ENCODE assay signal across 12 cellular contexts in genomic region chr17:9002236-9002609, GRCh38. TPM values are rescaled to one million over a fixed set of nuclear protein-coding genes. Genes with fewer than 3 reads are reported as not detected.
A peak's percentile ranks its signal among the peaks of the same experiment; 100 is the strongest.
DNase-seq lines count a peak whose midpoint lies in the region; ATAC-seq and TF ChIP-seq lines count a peak whose summit lies in the region.
"Had no signal": no experiment of that assay in that cellular context is flagged by ENCODE, and none has a peak within 500 bp of the region (broad histone marks: within the 10 kb centered on the region; RNA-seq: fewer than 3 reads in every experiment).

No MANE protein-coding gene starts in this region.

- no peak overlapping the region for H3K4me3 ChIP-seq in brain microvascular endothelial cell (ENCODE audit: low read depth, low read length)

- H3K9me3 ChIP-seq in ES-I3 (ENCODE audit: control insufficient read depth, insufficient read depth, low read length) = peaks cover 8% of the 10 kb centered on the region
- H3K9me3 ChIP-seq: colonic mucosa had no signal

- H3K27me3 ChIP-seq in brain microvascular endothelial cell (replicated peaks) = peaks cover 36% of the 10 kb centered on the region

- H3K36me3 Mint-ChIP-seq in T-helper 2 cell treated with Interferon-gamma antibody and Interleukin-4, amounts not matched to agents 5 μg/mL and 100 μg/mL, for 36 hours (ENCODE audit: low read depth) = no peaks in the 10 kb centered on the region
- no peaks in the 10 kb centered on the region for H3K36me3 Mint-ChIP-seq in chondrocyte (ENCODE audit: low read depth)
- no peaks in the 10 kb centered on the region for H3K36me3 Mint-ChIP-seq in nephron (ENCODE audit: low read depth)

- no peaks in the 10 kb centered on the region for H3K36me3 ChIP-seq in ES-I3 (ENCODE audit: insufficient read depth, low read length)
- no peaks in the 10 kb centered on the region for H3K36me3 ChIP-seq in brain microvascular endothelial cell (replicated peaks)
- H3K36me3 ChIP-seq: colonic mucosa had no signal

- H3K9ac ChIP-seq in ES-I3 (ENCODE audit: low read depth, low read length) = peak overlapping the region; percentile 50; the same call in 1 of the 2 replicates

- H3K27ac Mint-ChIP-seq in T-helper 2 cell treated with Interferon-gamma antibody and Interleukin-4, amounts not matched to agents 5 μg/mL and 100 μg/mL, for 36 hours = no peak overlapping the region
- no peak overlapping the region for H3K27ac Mint-ChIP-seq in chondrocyte (ENCODE audit: unreplicated experiment)
- no peak overlapping the region for H3K27ac Mint-ChIP-seq in nephron

- DNase-seq in T-helper 2 cell treated with Interferon-gamma antibody and Interleukin-4, amounts not matched to agents 5 μg/mL and 100 μg/mL, for 36 hours (ENCODE audit: low spot score) = no peak
- no peak for DNase-seq in T-helper 2 cell
- DNase-seq in chondrocyte (ENCODE audit: low spot score) = no peak
- DNase-seq in D341Med (ENCODE audit: low spot score) = no peak
- DNase-seq in brain microvascular endothelial cell = no peak
- DNase-seq: colonic mucosa had no signal

- in situ Hi-C loops in brain microvascular endothelial cell (cut with HindIII; ENCODE audit: low pct_ligation_motif_present, low sequenced_read_pairs) = no loop called here

- H3K4me3 Mint-ChIP-seq in T-helper 2 cell treated with Interferon-gamma antibody and Interleukin-4, amounts not matched to agents 5 μg/mL and 100 μg/mL, for 36 hours = peak overlapping the region; percentile 42
- H3K4me3 Mint-ChIP-seq in chondrocyte (ENCODE audit: unreplicated experiment) (peak overlapping the region; percentile 44), nephron (peak overlapping the region; percentile 69 to 79 (median 79))

- TF ChIP-seq CTCF in chondrocyte (IDR thresholded peaks at IDR 0.05) = no peak
- TF ChIP-seq CTCF in nephron (IDR thresholded peaks at IDR 0.05; ENCODE audit: unreplicated experiment in 3 of 3) = no peak
- no peak for TF ChIP-seq CTCF in brain microvascular endothelial cell (IDR thresholded peaks at IDR 0.05; ENCODE audit: low read depth, low read length, missing control alignments)

- H3K27me3 Mint-ChIP-seq in T-helper 2 cell treated with Interferon-gamma antibody and Interleukin-4, amounts not matched to agents 5 μg/mL and 100 μg/mL, for 36 hours (ENCODE audit: low read depth) = peaks cover 63% of the 10 kb centered on the region
- H3K27me3 Mint-ChIP-seq in chondrocyte (ENCODE audit: low read depth) (peaks cover 33% of the 10 kb centered on the region), nephron (ENCODE audit: low read depth) (peaks cover 85% of the 10 kb centered on the region)

- H3K4me1 ChIP-seq in ES-I3 (ENCODE audit: insufficient read depth, low read length) = peaks cover 3% of the 10 kb centered on the region; the same call in 1 of the 2 replicates
- H3K4me1 ChIP-seq: colonic mucosa had no signal

- ATAC-seq in HG03457 (IDR thresholded peaks at IDR 0.05; ENCODE audit: unreplicated experiment) = no peak

- H3K4me1 Mint-ChIP-seq in T-helper 2 cell treated with Interferon-gamma antibody and Interleukin-4, amounts not matched to agents 5 μg/mL and 100 μg/mL, for 36 hours (ENCODE audit: low read depth) = peaks cover 11% of the 10 kb centered on the region
- H3K4me1 Mint-ChIP-seq in chondrocyte (ENCODE audit: low read depth) (peaks cover 4% of the 10 kb centered on the region), nephron (peaks cover 10% of the 10 kb centered on the region)

- H3K9me3 Mint-ChIP-seq in T-helper 2 cell treated with Interferon-gamma antibody and Interleukin-4, amounts not matched to agents 5 μg/mL and 100 μg/mL, for 36 hours = no peaks in the 10 kb centered on the region
- H3K9me3 Mint-ChIP-seq in chondrocyte (ENCODE audit: low read depth) (peaks cover 6% of the 10 kb centered on the region), nephron (peaks cover 3% of the 10 kb centered on the region)

- H3K27ac ChIP-seq in brain microvascular endothelial cell = no peak overlapping the region
- H3K27ac ChIP-seq: colonic mucosa, PC-9 had no signal

RNA-seq across cellular contexts. Expression of gene NTN1, which starts 19.1 kb away (rescaled TPM):
- total RNA-seq in chondrocyte = 3.3 to 4.3 TPM (median 4.0 TPM) in 3 replicates

RNA-seq across cellular contexts. Expression of gene PIK3R5, which starts 36.7 kb away (rescaled TPM):
- total RNA-seq in chondrocyte = 0.08 TPM in 1 of 3 replicates, not detected in the others
- total RNA-seq: A172, fibroblast of villous mesenchyme, PC-9 had no signal
